Comparison of ENCODE assay signal across 8 cellular contexts in the genomic region with DNA sequence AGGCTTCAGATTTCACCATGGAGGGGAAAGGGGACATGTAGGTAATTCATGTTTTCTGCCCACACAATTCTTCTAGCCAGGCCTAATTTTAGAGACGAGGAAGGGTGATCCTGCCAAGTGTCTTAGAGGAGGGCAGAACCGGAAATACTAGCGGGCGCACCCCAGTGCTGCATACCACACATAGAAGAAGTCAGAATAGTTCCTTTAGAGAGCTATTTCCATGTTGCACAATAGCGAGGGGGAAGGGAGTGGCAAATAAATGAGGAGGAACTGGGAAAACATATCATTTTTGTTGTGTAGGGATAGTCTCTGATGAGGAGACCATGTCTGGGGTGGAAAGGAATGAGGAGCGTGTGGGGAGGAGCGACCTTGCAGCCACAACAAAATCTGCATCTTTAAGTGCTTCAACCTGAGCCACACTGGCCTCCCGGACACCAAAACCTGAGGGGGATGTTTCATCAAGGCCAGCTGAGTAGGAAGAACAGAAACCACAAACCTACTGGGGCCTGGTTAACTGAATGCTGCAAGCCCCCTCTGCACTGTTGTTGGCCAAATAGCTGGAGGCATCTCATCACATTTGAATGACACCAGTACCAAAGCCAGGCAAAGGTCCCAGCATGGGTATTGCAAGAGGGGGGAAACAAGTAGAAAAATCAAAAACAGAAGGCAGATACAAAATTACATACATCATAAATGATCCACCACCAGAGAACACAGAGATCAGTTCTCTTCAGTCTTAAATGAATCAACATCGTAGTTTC. TPM values are rescaled to one million over a fixed set of nuclear protein-coding genes. Genes with fewer than 3 reads are reported as not detected.
DNase-seq lines count a peak whose midpoint lies in the region; ATAC-seq lines count a peak whose summit lies in the region.

No MANE protein-coding gene starts in this region.

- H3K27ac ChIP-seq in KOPT-K1 (ENCODE audit: low read depth, low read length, poor library complexity, severe bottlenecking) = peak overlapping the region; percentile 40

- H3K27me3 Mint-ChIP-seq in activated naive CD4-positive, alpha-beta T cell treated with anti-CD3 and anti-CD28 coated beads for 36 hours (ENCODE audit: low read depth) = no peaks in the 10 kb centered on the region

- DNase-seq in A172 (ENCODE audit: low spot score) = peak; percentile 64
- DNase-seq in activated naive CD4-positive, alpha-beta T cell treated with anti-CD3 and anti-CD28 coated beads for 36 hours = peak; percentile 63
- peak; percentile 33 for DNase-seq in iPS-NIHi11 (ENCODE audit: low spot score)
- peak; percentile 9 for DNase-seq in stimulated activated CD4-positive, alpha-beta T cell treated with anti-CD3 and anti-CD28 coated beads, Interleukin-4, amount 100 ng/mL, for 1 hour
- no peak for DNase-seq in iPS-NIHi7 (ENCODE audit: extremely low spot score)
- DNase-seq in HuH-7.5 (ENCODE audit: low spot score) = no peak

- H3K27ac Mint-ChIP-seq in activated naive CD4-positive, alpha-beta T cell treated with anti-CD3 and anti-CD28 coated beads for 36 hours = peak overlapping the region; percentile 87

- intact Hi-C loops in activated naive CD4-positive, alpha-beta T cell treated with anti-CD3 and anti-CD28 coated beads for 36 hours (cut with micrococcal nuclease) = loop anchor here (1.0 to 5.0 kb wide), 8 partner anchors 9 to 545 kb away; partner anchors contain the start of genes CPEB2 and FBXL5

- no peaks in the 10 kb centered on the region for H3K9me3 ChIP-seq in KOPT-K1 (ENCODE audit: insufficient read depth, low read length, poor library complexity, severe bottlenecking)

- peak; percentile 71 for ATAC-seq in GM19351 (IDR thresholded peaks at IDR 0.05; ENCODE audit: unreplicated experiment)

- H3K4me3 Mint-ChIP-seq in activated naive CD4-positive, alpha-beta T cell treated with anti-CD3 and anti-CD28 coated beads for 36 hours = peak overlapping the region; percentile 65

- CTCF ChIA-PET in activated naive CD4-positive, alpha-beta T cell treated with anti-CD3 and anti-CD28 coated beads for 36 hours (lab: Charles Lee) = interaction anchor here (0.6 to 8.6 kb wide), 8 partner anchors 23 to 596 kb away, joined by 3 to 134 read pairs (median 4); no protein-coding TSS in a partner anchor

- H3K36me3 Mint-ChIP-seq in activated naive CD4-positive, alpha-beta T cell treated with anti-CD3 and anti-CD28 coated beads for 36 hours (ENCODE audit: low read depth) = no peaks in the 10 kb centered on the region

- H3K36me3 ChIP-seq in KOPT-K1 (ENCODE audit: insufficient read depth, low read length) = no peaks in the 10 kb centered on the region

- H3K9me3 Mint-ChIP-seq in activated naive CD4-positive, alpha-beta T cell treated with anti-CD3 and anti-CD28 coated beads for 36 hours = no peaks in the 10 kb centered on the region

- peaks cover 41% of the 10 kb centered on the region for H3K4me1 Mint-ChIP-seq in activated naive CD4-positive, alpha-beta T cell treated with anti-CD3 and anti-CD28 coated beads for 36 hours (ENCODE audit: low read depth)

RNA-seq across cellular contexts. Expression of gene C1QTNF7, which starts 26.7 kb away (rescaled TPM):
- total RNA-seq in A172 (2014; rRNA removed; shearing (Covaris generic)) = not detected in 2 replicates
- not detected for total RNA-seq in activated naive CD4-positive, alpha-beta T cell treated with anti-CD3 and anti-CD28 coated beads for 36 hours

Comparison
In these comparisons a context has a peak if more than half of its experiments do, and no peak if none do; other contexts are left out.
1. DNase-seq: peak in A172 (single experiment), activated naive CD4-positive, alpha-beta T cell treated with anti-CD3 and anti-CD28 coated beads for 36 hours (single experiment), iPS-NIHi11 (single experiment) and stimulated activated CD4-positive, alpha-beta T cell treated with anti-CD3 and anti-CD28 coated beads, Interleukin-4, amount 100 ng/mL, for 1 hour (single experiment); none in iPS-NIHi7 (single experiment) and HuH-7.5 (single experiment).